In genomic region chr5:54887663-54888062, GRCh38 we compare ENCODE assay signal across 11 cellular contexts.
"Had no signal": no experiment of that assay in that cellular context is flagged by ENCODE, and none has a peak within 500 bp of the region (broad histone marks: within the 10 kb centered on the region; RNA-seq: fewer than 3 reads in every experiment).

No MANE protein-coding gene starts in this region.

- ATAC-seq: GM23338, HCT116 had no signal

- FAIRE-seq: H1, H54 had no signal

- DNase-seq: GM23248, GOT3, H7, H9, HCEC 1CT, HFFc6 had no signal

- H3K9me3 ChIP-seq: HAP-1 had no signal

- H3K27ac ChIP-seq: GM23248 had no signal

- H3K4me1 ChIP-seq: HAP-1 had no signal

- H3K4me3 ChIP-seq: GM23248, GM23338, HAP-1 had no signal

- H3K36me3 ChIP-seq: HAP-1 had no signal
